13 cellular contexts compared by ENCODE assay signal in the genomic region with DNA sequence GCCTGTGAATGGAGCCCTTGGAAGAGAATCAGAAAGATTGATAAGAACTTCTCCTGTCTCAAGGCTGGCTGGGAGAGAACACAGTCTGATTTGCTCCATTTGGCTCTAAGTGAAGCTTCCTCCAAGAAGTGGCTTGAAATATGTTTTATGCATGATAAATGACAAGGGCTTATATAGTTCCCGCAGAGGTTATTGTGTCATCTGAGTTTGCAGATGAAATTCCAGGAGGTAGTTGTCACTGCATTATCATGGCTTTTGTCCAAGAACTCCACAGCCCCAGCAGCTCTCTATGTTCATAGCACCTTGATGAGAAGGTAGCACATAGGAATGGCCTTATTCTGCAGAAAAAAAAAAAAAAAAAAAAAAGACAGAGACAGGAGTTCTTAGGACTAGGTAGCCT.
DNase-seq lines count a peak whose midpoint lies in the region; ATAC-seq lines count a peak whose summit lies in the region.
"Had no signal": no experiment of that assay in that cellular context is flagged by ENCODE, and none has a peak within 500 bp of the region (broad histone marks: within the 10 kb centered on the region; RNA-seq: fewer than 3 reads in every experiment).

No MANE protein-coding gene starts in this region.

- no peaks in the 10 kb centered on the region for H3K79me2 ChIP-seq in ACC112 (ENCODE audit: control insufficient read depth, insufficient read depth, low read length, unreplicated experiment)

- H3K4me1 ChIP-seq in ACC112 (ENCODE audit: control insufficient read depth, insufficient read depth, low read length, unreplicated experiment) = peaks cover 46% of the 10 kb centered on the region
- H3K4me1 ChIP-seq: BE2C had no signal

- H3K4me3 ChIP-seq in ACC112 (ENCODE audit: low read depth, low read length) = no peak overlapping the region
- H3K4me3 ChIP-seq: SJSA1 had no signal

- DNase-seq in HT1080 (ENCODE audit: low read depth) = peak; percentile 66
- DNase-seq in astrocyte of the hippocampus (ENCODE audit: low read depth, low spot score) = peak; percentile 57
- DNase-seq in left colon = no peak
- no peak for DNase-seq in NCI-H510A treated with DMSO at 0.1 percent for 48 hours (lab: John Stamatoyannopoulos, UW)
- DNase-seq in NCI-H748 treated with DMSO at 0.1 percent for 48 hours (lab: John Stamatoyannopoulos, UW) = no peak
- DNase-seq: activated CD4-positive, CD25-positive, alpha-beta regulatory T cell; activated gamma-delta T cell treated with Interleukin-2 at 50 U/mL for 16 hours; BE2C; stimulated activated CD4-positive, alpha-beta T cell treated with anti-CD3 and anti-CD28 coated beads, Interleukin-4, amount 100 ng/mL, for 4 hours had no signal

- ATAC-seq in left colon (peak; percentile 33), GM21367 (IDR thresholded peaks at IDR 0.05; ENCODE audit: unreplicated experiment) (no peak), GM19351 (IDR thresholded peaks at IDR 0.05; ENCODE audit: unreplicated experiment) (no peak)

- H3K36me3 ChIP-seq in ACC112 (ENCODE audit: insufficient read depth, low read length) = no peaks in the 10 kb centered on the region
- H3K36me3 ChIP-seq: BE2C, SJSA1 had no signal

- H3K27me3 ChIP-seq in ACC112 (ENCODE audit: insufficient read depth, low read length) = peaks cover 1% of the 10 kb centered on the region
- H3K27me3 ChIP-seq: BE2C, SJSA1 had no signal

- peak overlapping the region; percentile 75 for H3K27ac ChIP-seq in ACC112 (ENCODE audit: low read depth, low read length)

- intact Hi-C loops in left colon (cut with DNase I, micrococcal nuclease) = no loop called here

- H2AFZ ChIP-seq in ACC112 (ENCODE audit: low read length, unreplicated experiment) = no peak overlapping the region

Comparison
In these comparisons a context has a peak if more than half of its experiments do, and no peak if none do; other contexts are left out.
1. DNase-seq: peak in HT1080 (single experiment) and astrocyte of the hippocampus (single experiment); none in left colon (0 of 2), NCI-H510A treated with DMSO at 0.1 percent for 48 hours (single experiment) and NCI-H748 treated with DMSO at 0.1 percent for 48 hours (single experiment).